ENCODE assay signal across 10 cellular contexts in genomic region chr2:62577994-62578836, GRCh38.
DNase-seq lines count a peak whose midpoint lies in the region; FAIRE-seq and TF ChIP-seq lines count a peak whose summit lies in the region.
"Had no signal": no experiment of that assay in that cellular context is flagged by ENCODE, and none has a peak within 500 bp of the region (broad histone marks: within the 10 kb centered on the region; RNA-seq: fewer than 3 reads in every experiment).

No MANE protein-coding gene starts in this region.

- TF ChIP-seq CTCF in brain (conservative IDR thresholded peaks at IDR 0.05) (no peak), D721Med (IDR thresholded peaks at IDR 0.05; ENCODE audit: insufficient read depth, missing control alignments) (no peak), osteocyte (IDR thresholded peaks at IDR 0.05) (no peak)

- FAIRE-seq in D721Med (lab: Jason Lieb, UNC), result no peak
- FAIRE-seq: colon had no signal

- H3K27me3 Mint-ChIP-seq in brain, result peaks cover 2% of the 10 kb centered on the region
- H3K27me3 Mint-ChIP-seq in osteocyte (ENCODE audit: unreplicated experiment), result no peaks in the 10 kb centered on the region
- peaks cover 15% of the 10 kb centered on the region for H3K27me3 Mint-ChIP-seq in activated naive CD4-positive, alpha-beta T cell treated with anti-CD3 and anti-CD28 coated beads for 36 hours (ENCODE audit: low read depth)

- peak overlapping the region in 3 of 5 experiments; percentile 9 to 77 (median 24) for H3K27ac Mint-ChIP-seq in brain
- H3K27ac Mint-ChIP-seq in osteocyte (ENCODE audit: unreplicated experiment), result no peak overlapping the region
- H3K27ac Mint-ChIP-seq in activated naive CD4-positive, alpha-beta T cell treated with anti-CD3 and anti-CD28 coated beads for 36 hours, result no peak overlapping the region

- H3K9me3 Mint-ChIP-seq in brain (peaks cover 0 to 7% (median 3%) of the 10 kb centered on the region in 5 experiments), osteocyte (ENCODE audit: unreplicated experiment) (peaks cover 4% of the 10 kb centered on the region)
- H3K9me3 Mint-ChIP-seq in activated naive CD4-positive, alpha-beta T cell treated with anti-CD3 and anti-CD28 coated beads for 36 hours, result no peaks in the 10 kb centered on the region

- CTCF ChIA-PET in activated naive CD4-positive, alpha-beta T cell treated with anti-CD3 and anti-CD28 coated beads for 36 hours (lab: Charles Lee), result no interaction called here

- H3K4me1 Mint-ChIP-seq in brain (peaks cover 8% of the 10 kb centered on the region), osteocyte (ENCODE audit: unreplicated experiment) (peaks cover 18% of the 10 kb centered on the region)
- no peaks in the 10 kb centered on the region for H3K4me1 Mint-ChIP-seq in activated naive CD4-positive, alpha-beta T cell treated with anti-CD3 and anti-CD28 coated beads for 36 hours (ENCODE audit: low read depth)

- peak; percentile 99 for DNase-seq in HT1080 (ENCODE audit: low read depth)
- peak; percentile 84 for DNase-seq in kidney glomerular epithelial cell (lab: John Stamatoyannopoulos, UW)
- DNase-seq in D721Med (ENCODE audit: insufficient read length, low spot score), result no peak
- no peak for DNase-seq in osteocyte (ENCODE audit: extremely low spot score, unreplicated experiment)
- no peak for DNase-seq in activated naive CD4-positive, alpha-beta T cell treated with anti-CD3 and anti-CD28 coated beads for 36 hours
- no peak for DNase-seq in activated gamma-delta T cell (lab: John Stamatoyannopoulos, UW)
- DNase-seq: NCI-H187; stimulated activated CD4-positive, alpha-beta T cell treated with anti-CD3 and anti-CD28 coated beads, Interleukin-12 subunit alpha, Interleukin-12 subunit beta, amount 100 ng/mL, for 4 hours had no signal

- intact Hi-C loops in activated naive CD4-positive, alpha-beta T cell treated with anti-CD3 and anti-CD28 coated beads for 36 hours (cut with micrococcal nuclease), result no loop called here

- H3K36me3 Mint-ChIP-seq in brain (no peaks in the 10 kb centered on the region), osteocyte (ENCODE audit: unreplicated experiment) (no peaks in the 10 kb centered on the region)
- no peaks in the 10 kb centered on the region for H3K36me3 Mint-ChIP-seq in activated naive CD4-positive, alpha-beta T cell treated with anti-CD3 and anti-CD28 coated beads for 36 hours (ENCODE audit: low read depth)

- H3K4me3 Mint-ChIP-seq in brain (no peak overlapping the region), osteocyte (ENCODE audit: unreplicated experiment) (no peak overlapping the region)
- H3K4me3 Mint-ChIP-seq in activated naive CD4-positive, alpha-beta T cell treated with anti-CD3 and anti-CD28 coated beads for 36 hours, result no peak overlapping the region

Comparison
In these comparisons a context has a peak if more than half of its experiments do, and no peak if none do; other contexts are left out.
1. DNase-seq: peak in HT1080 (single experiment) and kidney glomerular epithelial cell (single experiment); none in D721Med (single experiment), osteocyte (single experiment), activated naive CD4-positive, alpha-beta T cell treated with anti-CD3 and anti-CD28 coated beads for 36 hours (single experiment) and activated gamma-delta T cell (single experiment).
2. H3K27ac Mint-ChIP-seq: peak in brain (3 of 5); none in osteocyte (single experiment) and activated naive CD4-positive, alpha-beta T cell treated with anti-CD3 and anti-CD28 coated beads for 36 hours (single experiment).